In the genomic region with DNA sequence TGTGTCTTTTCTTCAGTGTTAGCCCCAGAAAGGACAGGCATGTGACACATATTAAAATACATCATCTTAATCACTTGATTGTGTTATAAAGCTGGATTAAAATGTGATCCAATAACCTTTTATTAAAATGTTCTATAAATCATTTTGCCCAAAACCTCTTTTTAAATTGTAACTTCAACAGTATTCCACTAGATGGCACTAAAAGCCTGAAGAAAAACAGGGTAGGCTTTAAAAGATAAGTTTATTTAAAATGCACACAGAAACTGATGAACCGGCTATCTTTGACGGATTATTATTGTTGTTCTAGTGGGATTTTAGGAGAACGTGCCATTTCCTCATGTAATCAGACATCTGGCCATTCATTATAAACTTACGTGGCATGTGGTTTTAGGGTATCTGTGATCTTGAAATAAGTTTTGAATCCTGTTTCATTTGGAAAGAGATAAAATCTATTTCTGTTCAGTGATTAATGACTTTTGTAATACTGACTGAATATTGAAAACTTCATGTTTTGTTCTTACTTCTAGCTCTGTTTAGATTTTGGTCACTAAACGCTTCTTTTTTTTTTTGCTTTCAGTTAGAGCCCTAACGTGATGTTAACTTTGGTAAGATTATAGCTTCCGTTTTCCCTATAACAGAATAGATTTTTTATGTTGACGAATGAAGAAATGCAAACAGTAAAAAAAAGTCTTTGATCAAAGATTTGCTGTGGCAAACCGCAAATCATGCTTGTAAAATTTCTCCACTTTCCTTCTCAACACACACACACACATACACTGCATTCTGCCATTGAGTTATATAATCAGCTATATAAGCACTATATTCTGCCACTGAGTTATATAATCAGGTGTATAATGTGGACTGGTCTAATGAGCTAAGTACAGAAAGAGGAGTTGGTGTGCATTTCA, we compare ENCODE assay signal across 8 cellular contexts. TPM values are rescaled to one million over a fixed set of nuclear protein-coding genes. Genes with fewer than 3 reads are reported as not detected.
DNase-seq lines count a peak whose midpoint lies in the region; ATAC-seq and TF ChIP-seq lines count a peak whose summit lies in the region.

No MANE protein-coding gene starts in this region.

- H3K4me3 ChIP-seq in cardiac muscle cell: no peak overlapping the region
- H3K4me3 ChIP-seq in cardiac fibroblast (replicated peaks in 1 of 2; ENCODE audit: low read depth in 2 of 2, low read length in 2 of 2): no peak overlapping the region

- TF ChIP-seq CTCF in cardiac muscle cell (IDR thresholded peaks at IDR 0.05; ENCODE audit: low read depth, low read length) (peak; percentile 40), cardiac fibroblast (IDR thresholded peaks at IDR 0.05; ENCODE audit: low read depth, low read length) (peak; percentile 39)

- intact Hi-C loops in Right ventricle myocardium superior (cut with DNase I): no loop called here
- intact Hi-C loops in activated CD4-positive, alpha-beta T cell treated with anti-CD3 and anti-CD28 coated beads, Interleukin-2, amount 10 ng/mL, durations not matched to agents 24 days and 14 days (cut with micrococcal nuclease): loop anchor here (1.0 to 5.0 kb wide), 4 partner anchors 197 to 1152 kb away; no protein-coding TSS in a partner anchor

- H3K27ac ChIP-seq in cardiac muscle cell: no peak overlapping the region

- peaks cover 4% of the 10 kb centered on the region for H3K4me1 Mint-ChIP-seq in memory B cell
- H3K4me1 Mint-ChIP-seq in activated CD4-positive, alpha-beta T cell treated with anti-CD3 and anti-CD28 coated beads, Interleukin-2, amount 10 ng/mL, durations not matched to agents 24 days and 14 days: no peaks in the 10 kb centered on the region

- H3K9me3 Mint-ChIP-seq in memory B cell: no peaks in the 10 kb centered on the region
- no peaks in the 10 kb centered on the region for H3K9me3 Mint-ChIP-seq in activated CD4-positive, alpha-beta T cell treated with anti-CD3 and anti-CD28 coated beads, Interleukin-2, amount 10 ng/mL, durations not matched to agents 24 days and 14 days

- H3K36me3 ChIP-seq in cardiac muscle cell: no peaks in the 10 kb centered on the region

- DNase-seq in cardiac muscle cell (ENCODE audit: low read depth in 1 of 2, low spot score in 1 of 2): peak; percentile 23 to 59
- no peak for DNase-seq in Right ventricle myocardium superior
- peak; percentile 62 for DNase-seq in NCI-H2227 (lab: John Stamatoyannopoulos, UW; ENCODE audit: unreplicated experiment)
- DNase-seq in cardiac fibroblast (ENCODE audit: low read depth in 2 of 2): peak; percentile 53 to 59
- DNase-seq in memory B cell (ENCODE audit: low spot score in 2 of 2): peak in 1 of 2 donors; percentile 12
- no peak for DNase-seq in activated CD4-positive, alpha-beta T cell treated with anti-CD3 and anti-CD28 coated beads, Interleukin-2, amount 10 ng/mL, durations not matched to agents 24 days and 14 days
- no peak for DNase-seq in iPS-NIHi11 (ENCODE audit: low spot score)
- no peak for DNase-seq in stimulated activated CD4-positive, alpha-beta T cell treated with anti-CD3 and anti-CD28 coated beads, Interleukin-1b, Interleukin-23, amount 100 ng/mL, for 48 hours

- H3K9me3 ChIP-seq in cardiac muscle cell (ENCODE audit: low read depth): no peaks in the 10 kb centered on the region

- H3K36me3 Mint-ChIP-seq in memory B cell: peaks cover 2% of the 10 kb centered on the region
- no peaks in the 10 kb centered on the region for H3K36me3 Mint-ChIP-seq in activated CD4-positive, alpha-beta T cell treated with anti-CD3 and anti-CD28 coated beads, Interleukin-2, amount 10 ng/mL, durations not matched to agents 24 days and 14 days (ENCODE audit: low read depth)

- H3K27me3 ChIP-seq in cardiac muscle cell: no peaks in the 10 kb centered on the region

- no peaks in the 10 kb centered on the region for H3K4me1 ChIP-seq in cardiac muscle cell (ENCODE audit: low read depth)

- ATAC-seq in Right ventricle myocardium superior (ENCODE audit: poor library complexity): no peak
- ATAC-seq in memory B cell (ENCODE audit: low read depth): no peak

- no peaks in the 10 kb centered on the region for H3K27me3 Mint-ChIP-seq in memory B cell
- H3K27me3 Mint-ChIP-seq in activated CD4-positive, alpha-beta T cell treated with anti-CD3 and anti-CD28 coated beads, Interleukin-2, amount 10 ng/mL, durations not matched to agents 24 days and 14 days: no peaks in the 10 kb centered on the region

- no peak overlapping the region for H3K27ac Mint-ChIP-seq in memory B cell
- no peak overlapping the region for H3K27ac Mint-ChIP-seq in activated CD4-positive, alpha-beta T cell treated with anti-CD3 and anti-CD28 coated beads, Interleukin-2, amount 10 ng/mL, durations not matched to agents 24 days and 14 days

- peak overlapping the region; percentile 3 for H3K4me3 Mint-ChIP-seq in memory B cell
- no peak overlapping the region for H3K4me3 Mint-ChIP-seq in activated CD4-positive, alpha-beta T cell treated with anti-CD3 and anti-CD28 coated beads, Interleukin-2, amount 10 ng/mL, durations not matched to agents 24 days and 14 days

RNA-seq across cellular contexts. Expression of gene VPS50, which starts 13.6 kb away (rescaled TPM):
- 15.6 and 22.2 TPM in 2 replicates for total RNA-seq in cardiac muscle cell
- polyA plus RNA-seq in cardiac muscle cell: 10.0 and 14.9 TPM in 2 replicates
- total RNA-seq in Right ventricle myocardium superior: 17.8 TPM
- 14.7 and 17.1 TPM in 2 replicates for total RNA-seq in activated CD4-positive, alpha-beta T cell treated with anti-CD3 and anti-CD28 coated beads, Interleukin-2, amount 10 ng/mL, durations not matched to agents 24 days and 14 days

RNA-seq across cellular contexts. Expression of gene HEPACAM2, which starts 19.5 kb away (rescaled TPM):
- total RNA-seq in cardiac muscle cell (not detected in 2 replicates), Right ventricle myocardium superior (not detected)
- not detected in 2 replicates for polyA plus RNA-seq in cardiac muscle cell
- not detected in 2 replicates for total RNA-seq in activated CD4-positive, alpha-beta T cell treated with anti-CD3 and anti-CD28 coated beads, Interleukin-2, amount 10 ng/mL, durations not matched to agents 24 days and 14 days

Comparison
In these comparisons a context has a peak if more than half of its experiments do, and no peak if none do; other contexts are left out.
1. DNase-seq: peak in cardiac muscle cell (2 of 2), NCI-H2227 (single experiment) and cardiac fibroblast (2 of 2); none in Right ventricle myocardium superior (single experiment), activated CD4-positive, alpha-beta T cell treated with anti-CD3 and anti-CD28 coated beads, Interleukin-2, amount 10 ng/mL, durations not matched to agents 24 days and 14 days (single experiment), iPS-NIHi11 (single experiment) and stimulated activated CD4-positive, alpha-beta T cell treated with anti-CD3 and anti-CD28 coated beads, Interleukin-1b, Interleukin-23, amount 100 ng/mL, for 48 hours (single experiment).